Comparison of ENCODE assay signal across 11 cellular contexts in genomic region chr14:61145258-61145902, GRCh38.
A peak's percentile ranks its signal among the peaks of the same experiment; 100 is the strongest.
DNase-seq lines count a peak whose midpoint lies in the region; ATAC-seq and TF ChIP-seq lines count a peak whose summit lies in the region.
"Had no signal": no experiment of that assay in that cellular context is flagged by ENCODE, and none has a peak within 500 bp of the region (broad histone marks: within the 10 kb centered on the region; RNA-seq: fewer than 3 reads in every experiment).

No MANE protein-coding gene starts in this region.

- H3K9me3 Mint-ChIP-seq in activated naive CD8-positive, alpha-beta T cell treated with anti-CD3 and anti-CD28 coated beads for 36 hours = peaks cover 16% of the 10 kb centered on the region
- peaks cover 6 to 30% (median 21%) of the 10 kb centered on the region in 8 donors for H3K9me3 Mint-ChIP-seq in CD4-positive, alpha-beta memory T cell

- no peaks in the 10 kb centered on the region for H3K36me3 ChIP-seq in psoas muscle (ENCODE audit: insufficient read depth in 1 of 2, low read depth in 1 of 2)
- no peaks in the 10 kb centered on the region for H3K36me3 ChIP-seq in CD4-positive, alpha-beta memory T cell (ENCODE audit: insufficient read depth, low read length)

- peak; percentile 59 to 80 (median 72) for ATAC-seq in psoas muscle
- no peak for ATAC-seq in HG03159 (IDR thresholded peaks at IDR 0.05; ENCODE audit: unreplicated experiment)

- POLR2A ChIA-PET in CD4-positive, alpha-beta memory T cell (lab: Charles Lee; ENCODE audit: partially characterized antibody) = no interaction called here

- peaks cover 9% of the 10 kb centered on the region for H3K9me3 ChIP-seq in psoas muscle
- H3K9me3 ChIP-seq in CD4-positive, alpha-beta memory T cell (ENCODE audit: control insufficient read depth in 1 of 2, low read length in 2 of 2) = peaks cover 0 to 4% of the 10 kb centered on the region in 2 donors

- H3K4me1 ChIP-seq in psoas muscle = peaks cover 30% of the 10 kb centered on the region
- H3K4me1 ChIP-seq in CD4-positive, alpha-beta memory T cell (ENCODE audit: insufficient read depth, low read length) = no peaks in the 10 kb centered on the region

- no peaks in the 10 kb centered on the region for H3K4me1 Mint-ChIP-seq in activated naive CD8-positive, alpha-beta T cell treated with anti-CD3 and anti-CD28 coated beads for 36 hours
- H3K4me1 Mint-ChIP-seq in CD4-positive, alpha-beta memory T cell = no peaks in the 10 kb centered on the region
- H3K4me1 Mint-ChIP-seq: central memory CD8-positive, alpha-beta T cell had no signal

- intact Hi-C loops in psoas muscle (cut with DNase I) = loop anchor here (2.0 to 5.0 kb wide), 2 partner anchors 15 to 42 kb away; no protein-coding TSS in a partner anchor
- intact Hi-C loops in CD4-positive, alpha-beta memory T cell (cut with micrococcal nuclease) = no loop called here

- CTCF ChIA-PET in CD4-positive, alpha-beta memory T cell (lab: Charles Lee; ENCODE audit: partially characterized antibody) = interaction anchor here (1.1 kb wide), 1 partner anchor 521 kb away, joined by 3 read pairs; no protein-coding TSS in a partner anchor

- no peak for TF ChIP-seq CTCF in fibroblast of pulmonary artery (IDR thresholded peaks at IDR 0.05; ENCODE audit: low read length, missing control alignments)
- no peak for TF ChIP-seq CTCF in psoas muscle (IDR thresholded peaks at IDR 0.05)

- H3K27ac Mint-ChIP-seq in activated naive CD8-positive, alpha-beta T cell treated with anti-CD3 and anti-CD28 coated beads for 36 hours = no peak overlapping the region
- peak overlapping the region in 1 of 7 donors; percentile 43 for H3K27ac Mint-ChIP-seq in CD4-positive, alpha-beta memory T cell

- H3K4me3 Mint-ChIP-seq in activated naive CD8-positive, alpha-beta T cell treated with anti-CD3 and anti-CD28 coated beads for 36 hours = no peak overlapping the region
- H3K4me3 Mint-ChIP-seq in CD4-positive, alpha-beta memory T cell = no peak overlapping the region
- H3K4me3 Mint-ChIP-seq: central memory CD8-positive, alpha-beta T cell had no signal

- no peaks in the 10 kb centered on the region for H3K36me3 Mint-ChIP-seq in activated naive CD8-positive, alpha-beta T cell treated with anti-CD3 and anti-CD28 coated beads for 36 hours
- peaks cover 3 to 4% of the 10 kb centered on the region in 2 donors for H3K36me3 Mint-ChIP-seq in CD4-positive, alpha-beta memory T cell

- H3K27me3 Mint-ChIP-seq in activated naive CD8-positive, alpha-beta T cell treated with anti-CD3 and anti-CD28 coated beads for 36 hours = peaks cover 16% of the 10 kb centered on the region
- peaks cover 4 to 8% of the 10 kb centered on the region in 2 donors for H3K27me3 Mint-ChIP-seq in CD4-positive, alpha-beta memory T cell

- H3K4me3 ChIP-seq in fibroblast of pulmonary artery (replicated peaks; ENCODE audit: low read depth, low read length) (no peak overlapping the region), psoas muscle (peak overlapping the region; percentile 11)
- H3K4me3 ChIP-seq in CD4-positive, alpha-beta memory T cell (ENCODE audit: low read length in 2 of 2) = no peak overlapping the region

- peak overlapping the region; percentile 98 for H3K27ac ChIP-seq in psoas muscle
- H3K27ac ChIP-seq in CD4-positive, alpha-beta memory T cell (ENCODE audit: low read depth, low read length) = no peak overlapping the region

- WGBS in psoas muscle, 3 donors = 18 to 21% (median 21%) methylated on average over 7 of the region's 7 CpGs

- peak; percentile 94 for DNase-seq in DMS79 (lab: John Stamatoyannopoulos, UW)
- DNase-seq in NCI-H82 treated with DMSO at 0.1 percent for 48 hours (lab: John Stamatoyannopoulos, UW; ENCODE audit: unreplicated experiment) = peak; percentile 77
- peak; percentile 80 for DNase-seq in fibroblast of pulmonary artery (ENCODE audit: low read depth)
- no peak for DNase-seq in psoas muscle
- DNase-seq in activated naive CD8-positive, alpha-beta T cell treated with anti-CD3 and anti-CD28 coated beads for 36 hours = no peak
- DNase-seq in NOMO-1 (lab: John Stamatoyannopoulos, UW; ENCODE audit: unreplicated experiment in 2 of 2) = no peak
- DNase-seq in CD4-positive, alpha-beta memory T cell = no peak
- DNase-seq: KG1; stimulated activated naive CD4-positive, alpha-beta T cell had no signal

- no peaks in the 10 kb centered on the region for H3K27me3 ChIP-seq in psoas muscle (ENCODE audit: insufficient read depth in 3 of 3, low read length in 2 of 3)
- no peaks in the 10 kb centered on the region for H3K27me3 ChIP-seq in CD4-positive, alpha-beta memory T cell (ENCODE audit: insufficient read depth, low read length)

Comparison
In these comparisons a context has a peak if more than half of its experiments do, and no peak if none do; other contexts are left out.
1. DNase-seq: peak in DMS79 (single experiment), NCI-H82 treated with DMSO at 0.1 percent for 48 hours (single experiment) and fibroblast of pulmonary artery (single experiment); none in psoas muscle (0 of 2), activated naive CD8-positive, alpha-beta T cell treated with anti-CD3 and anti-CD28 coated beads for 36 hours (single experiment), NOMO-1 (0 of 2) and CD4-positive, alpha-beta memory T cell (0 of 5).